Comparison of ENCODE assay signal across 16 cellular contexts in the genomic region with DNA sequence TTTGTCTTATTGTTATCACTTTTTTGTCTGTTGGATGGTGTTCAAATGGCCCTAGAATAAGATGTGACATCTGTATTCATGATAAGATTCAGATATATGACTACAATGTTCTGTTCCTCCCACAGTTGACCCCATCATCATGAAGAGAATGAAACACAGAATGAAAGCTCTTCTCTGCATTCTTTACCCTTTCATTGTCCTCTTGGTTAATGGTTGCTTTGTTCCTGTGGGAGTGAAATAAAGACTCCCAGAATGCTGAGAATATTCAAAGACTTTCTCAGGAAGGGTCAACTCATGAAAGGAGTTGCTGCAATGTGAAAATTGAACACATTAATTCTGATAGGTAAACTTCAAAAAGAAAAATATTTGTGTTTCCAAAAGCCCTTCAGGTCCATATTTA.
DNase-seq lines count a peak whose midpoint lies in the region; ATAC-seq and TF ChIP-seq lines count a peak whose summit lies in the region.
"Had no signal": no experiment of that assay in that cellular context is flagged by ENCODE, and none has a peak within 500 bp of the region (broad histone marks: within the 10 kb centered on the region; RNA-seq: fewer than 3 reads in every experiment).

No MANE protein-coding gene starts in this region.

- peak overlapping the region; percentile 95 for H3K27ac Mint-ChIP-seq in neural crest cell (ENCODE audit: unreplicated experiment)
- H3K27ac Mint-ChIP-seq in stimulated activated effector memory CD8-positive, alpha-beta T cell treated with anti-CD3 and anti-CD28 coated beads, Interleukin-12 subunit alpha, Interleukin-12 subunit beta, amount 100 ng/mL, for 72 hours, result no peak overlapping the region
- H3K27ac Mint-ChIP-seq: CD8-positive, alpha-beta memory T cell had no signal

- H3K36me3 ChIP-seq in NT2/D1 (ENCODE audit: insufficient read depth, insufficient read length, low read length) (no peaks in the 10 kb centered on the region), iPS-18a (ENCODE audit: control insufficient read depth, low read depth, low read length) (no peaks in the 10 kb centered on the region)
- H3K36me3 ChIP-seq: BLaER1 had no signal

- H3K4me1 ChIP-seq in NT2/D1 (ENCODE audit: insufficient read depth, insufficient read length), result no peaks in the 10 kb centered on the region
- peaks cover 19% of the 10 kb centered on the region for H3K4me1 ChIP-seq in iPS-18a (ENCODE audit: control insufficient read depth, low read depth, low read length)
- H3K4me1 ChIP-seq: A549, BLaER1, Caco-2 had no signal

- H3K9me3 ChIP-seq in NT2/D1 (ENCODE audit: insufficient read depth, low read length), result no peaks in the 10 kb centered on the region
- no peaks in the 10 kb centered on the region for H3K9me3 ChIP-seq in iPS-18a (ENCODE audit: control insufficient read depth, low read depth, low read length)
- H3K9me3 ChIP-seq: A549, BLaER1, Caco-2 had no signal

- H3K4me3 ChIP-seq in NT2/D1 (ENCODE audit: insufficient read length, low read depth) (no peak overlapping the region), iPS-18a (ENCODE audit: low read length) (peak overlapping the region; percentile 27)
- H3K4me3 ChIP-seq: A549, BLaER1 had no signal

- intact Hi-C loops in Right ventricle myocardium inferior (cut with DNase I), result no loop called here

- peaks cover 52% of the 10 kb centered on the region for H3K4me1 Mint-ChIP-seq in neural crest cell
- no peaks in the 10 kb centered on the region for H3K4me1 Mint-ChIP-seq in stimulated activated effector memory CD8-positive, alpha-beta T cell treated with anti-CD3 and anti-CD28 coated beads, Interleukin-12 subunit alpha, Interleukin-12 subunit beta, amount 100 ng/mL, for 72 hours
- H3K4me1 Mint-ChIP-seq: CD8-positive, alpha-beta memory T cell had no signal

- H3K27me3 ChIP-seq in NT2/D1 (ENCODE audit: insufficient read depth, insufficient read length) (no peaks in the 10 kb centered on the region), iPS-18a (ENCODE audit: control insufficient read depth, insufficient read depth, low read length) (no peaks in the 10 kb centered on the region)
- H3K27me3 ChIP-seq: BLaER1 had no signal

- TF ChIP-seq CTCF in neural crest cell (conservative IDR thresholded peaks at IDR 0.05), result no peak

- no peaks in the 10 kb centered on the region for H3K36me3 Mint-ChIP-seq in neural crest cell (ENCODE audit: low read depth)
- no peaks in the 10 kb centered on the region for H3K36me3 Mint-ChIP-seq in stimulated activated effector memory CD8-positive, alpha-beta T cell treated with anti-CD3 and anti-CD28 coated beads, Interleukin-12 subunit alpha, Interleukin-12 subunit beta, amount 100 ng/mL, for 72 hours
- H3K36me3 Mint-ChIP-seq: CD8-positive, alpha-beta memory T cell had no signal

- H3K27ac ChIP-seq in iPS-18a (ENCODE audit: low read length), result peak overlapping the region; percentile 53
- H3K27ac ChIP-seq: A549, BLaER1, HL-60 had no signal

- ATAC-seq in Right ventricle myocardium inferior (no peak), HG03565 (IDR thresholded peaks at IDR 0.05; ENCODE audit: unreplicated experiment) (no peak)
- no peak for ATAC-seq in stimulated activated effector memory CD8-positive, alpha-beta T cell treated with anti-CD3 and anti-CD28 coated beads, Interleukin-12 subunit alpha, Interleukin-12 subunit beta, amount 100 ng/mL, for 72 hours
- ATAC-seq: A549 had no signal

- peak overlapping the region; percentile 55 for H3K4me3 Mint-ChIP-seq in neural crest cell
- H3K4me3 Mint-ChIP-seq in stimulated activated effector memory CD8-positive, alpha-beta T cell treated with anti-CD3 and anti-CD28 coated beads, Interleukin-12 subunit alpha, Interleukin-12 subunit beta, amount 100 ng/mL, for 72 hours, result no peak overlapping the region
- H3K4me3 Mint-ChIP-seq: CD8-positive, alpha-beta memory T cell had no signal

- DNase-seq in NT2/D1 (ENCODE audit: low read depth, low spot score), result peak; percentile 20
- no peak for DNase-seq in neural crest cell (ENCODE audit: low read depth, low spot score)
- DNase-seq in activated CD4-positive, alpha-beta T cell treated with anti-CD3 and anti-CD28 coated beads for 4 hours, result no peak
- DNase-seq in Right ventricle myocardium inferior (ENCODE audit: missing footprints), result no peak
- DNase-seq in stimulated activated effector memory CD8-positive, alpha-beta T cell treated with anti-CD3 and anti-CD28 coated beads, Interleukin-12 subunit alpha, Interleukin-12 subunit beta, amount 100 ng/mL, for 72 hours (ENCODE audit: low spot score in 2 of 2), result no peak
- DNase-seq: Caco-2; CD8-positive, alpha-beta memory T cell; DND-41; GDM1; IMR-90; KBM-7 had no signal

- peaks cover 5% of the 10 kb centered on the region for H3K9me3 Mint-ChIP-seq in neural crest cell
- peaks cover 10% of the 10 kb centered on the region for H3K9me3 Mint-ChIP-seq in stimulated activated effector memory CD8-positive, alpha-beta T cell treated with anti-CD3 and anti-CD28 coated beads, Interleukin-12 subunit alpha, Interleukin-12 subunit beta, amount 100 ng/mL, for 72 hours

- no peaks in the 10 kb centered on the region for H3K27me3 Mint-ChIP-seq in neural crest cell (ENCODE audit: low read depth)
- H3K27me3 Mint-ChIP-seq: CD8-positive, alpha-beta memory T cell had no signal

- H3K9ac ChIP-seq in NT2/D1 (ENCODE audit: insufficient read length, low read depth), result no peak overlapping the region
- H3K9ac ChIP-seq in iPS-18a (ENCODE audit: low read length), result no peak overlapping the region
- H3K9ac ChIP-seq: BLaER1 had no signal
